Comparison of ENCODE assay signal across 15 cellular contexts in the genomic region with DNA sequence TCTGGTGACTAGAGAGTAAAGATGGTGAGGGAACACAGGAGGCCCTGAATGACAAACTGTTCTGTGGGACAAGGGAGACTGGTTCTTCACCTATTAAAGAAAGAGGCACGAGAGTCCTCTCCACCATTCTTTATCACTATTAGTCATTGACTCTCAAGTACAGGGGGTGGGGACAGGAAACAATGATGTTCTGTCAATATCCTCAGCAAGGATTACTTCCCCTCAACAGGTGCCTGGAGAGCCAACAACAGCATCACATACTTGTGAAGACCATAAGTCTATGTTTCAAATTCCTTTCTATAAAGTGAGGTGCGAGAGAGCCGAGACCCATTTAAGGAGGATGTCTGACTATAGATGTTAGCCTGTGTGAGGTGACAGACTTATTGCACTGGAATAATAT.
A peak's percentile ranks its signal among the peaks of the same experiment; 100 is the strongest.
DNase-seq lines count a peak whose midpoint lies in the region; ATAC-seq, FAIRE-seq and TF ChIP-seq lines count a peak whose summit lies in the region.
"Had no signal": no experiment of that assay in that cellular context is flagged by ENCODE, and none has a peak within 500 bp of the region (broad histone marks: within the 10 kb centered on the region; RNA-seq: fewer than 3 reads in every experiment).

No MANE protein-coding gene starts in this region.

- no peak overlapping the region for H3K4me3 ChIP-seq in GM12878
- no peak overlapping the region for H3K4me3 ChIP-seq in brain microvascular endothelial cell (ENCODE audit: low read depth, low read length)
- H3K4me3 ChIP-seq in transverse colon, result no peak overlapping the region
- H3K4me3 ChIP-seq: heart left ventricle, ovary, skin epidermis had no signal

- RAD21 ChIA-PET in GM12878 (lab: Charles Lee; ENCODE audit: unreplicated experiment), result interaction anchor here (1.0 to 8.4 kb wide), 3 partner anchors 17 to 26 kb away, joined by 3 to 109 read pairs (median 4); no protein-coding TSS in a partner anchor

- H3K4me2 ChIP-seq in GM12878 (ENCODE audit: control insufficient read depth, insufficient read depth), result no peak overlapping the region

- H3K79me2 ChIP-seq in GM12878 (ENCODE audit: control insufficient read depth, insufficient read depth, low read length), result peaks cover 27% of the 10 kb centered on the region

- H3K36me3 ChIP-seq in GM12878 (ENCODE audit: control insufficient read depth in 2 of 2, insufficient read depth in 2 of 2, low read length in 1 of 2) (peaks cover 0 to 2% of the 10 kb centered on the region in 2 experiments; a peak in 1 of 4 replicates), brain microvascular endothelial cell (replicated peaks) (no peaks in the 10 kb centered on the region), transverse colon (no peaks in the 10 kb centered on the region)
- H3K36me3 ChIP-seq: heart left ventricle, ovary had no signal

- ATAC-seq in GM21786 (IDR thresholded peaks at IDR 0.05; ENCODE audit: unreplicated experiment) (peak; percentile 35), GM12878 (peak; percentile 53)
- ATAC-seq: heart left ventricle had no signal

- H3K4me3 Mint-ChIP-seq in Calu3 (ENCODE audit: low read depth, unreplicated experiment), result no peak overlapping the region

- H3K4me1 ChIP-seq in GM12878 (ENCODE audit: control insufficient read depth, insufficient read depth, low read length) (peaks cover 34% of the 10 kb centered on the region), transverse colon (peaks cover 15 to 34% (median 22%) of the 10 kb centered on the region in 4 donors)
- H3K4me1 ChIP-seq: Caco-2 had no signal

- intact Hi-C loops in Calu3 (cut with micrococcal nuclease; ENCODE audit: unreplicated experiment), result no loop called here
- intact Hi-C loops in GM12878 (cut with micrococcal nuclease; ENCODE audit: unreplicated experiment), result no loop called here
- intact Hi-C loops in transverse colon (cut with DNase I; ENCODE audit: low total_unique reads), result no loop called here

- H3K36me3 Mint-ChIP-seq in Calu3 (ENCODE audit: insufficient read depth, unreplicated experiment), result peaks cover 10% of the 10 kb centered on the region

- H3K9me3 Mint-ChIP-seq in Calu3 (ENCODE audit: low read depth, unreplicated experiment), result no peaks in the 10 kb centered on the region

- CTCF ChIA-PET in Calu3 (lab: Charles Lee) (no interaction called here), GM12878 (lab: Yijun Ruan, JAX) (interaction anchor here (2.0 to 7.6 kb wide), 2 partner anchors 15 to 137 kb away, joined by 7 to 59 read pairs; no protein-coding TSS in a partner anchor)

- TF ChIP-seq RAD21 in GM12878 (IDR thresholded peaks at IDR 0.05; ENCODE audit: insufficient read depth, low read depth, low read length), result no peak

- no TSS peak for BruUV-seq in Calu3 (replicated peaks; lab: Mats Ljungman, UMichigan)
- BruUV-seq in GM12878 (replicated peaks; lab: Mats Ljungman, UMichigan), result no TSS peak

- TF ChIP-seq EP300 in GM12878 (IDR thresholded peaks at IDR 0.05; ENCODE audit: borderline replicate concordance in 1 of 2, control insufficient read depth in 1 of 2, low read depth in 2 of 2, low read length in 2 of 2) (no peak), transverse colon (IDR thresholded peaks at IDR 0.05; ENCODE audit: low read depth) (no peak)

- FAIRE-seq in GM12878 (lab: Jason Lieb, UNC), result peak; percentile 38

- H3K9ac ChIP-seq in GM12878 (ENCODE audit: control insufficient read depth, insufficient read depth, low read length), result no peak overlapping the region

- in situ Hi-C loops in GM13977 (cut with MboI; ENCODE audit: low pct_unique_long_range_greater_than_20kb, low sequenced_read_pairs, unreplicated experiment) (no loop called here), GM12878 (cut with MboI) (no loop called here), brain microvascular endothelial cell (cut with HindIII; ENCODE audit: low pct_ligation_motif_present, low sequenced_read_pairs) (no loop called here), transverse colon (cut with MboI; ENCODE audit: low pct_ligation_motif_present in 1 of 4, low pct_unique_long_range_greater_than_20kb in 1 of 4, low sequenced_read_pairs in 3 of 4) (no loop called here)

- SMC1A ChIA-PET in GM12878 (lab: Charles Lee; ENCODE audit: uncharacterized antibody, unreplicated experiment), result interaction anchor here (1.2 to 12.3 kb wide), 5 partner anchors 15 to 35 kb away, joined by 3 to 240 read pairs (median 4); no protein-coding TSS in a partner anchor

- H3K27me3 ChIP-seq in GM12878 (replicated peaks in 1 of 2; ENCODE audit: control insufficient read depth in 2 of 2, insufficient read depth in 2 of 2, low read length in 1 of 2), result no peaks in the 10 kb centered on the region
- no peaks in the 10 kb centered on the region for H3K27me3 ChIP-seq in brain microvascular endothelial cell (replicated peaks)
- H3K27me3 ChIP-seq in transverse colon, result no peaks in the 10 kb centered on the region
- H3K27me3 ChIP-seq: heart left ventricle, ovary had no signal

- WGBS in GM12878 (ENCODE audit: insufficient coverage, insufficient replicate concordance, low lambda C conversion rate, missing lambda C conversion rate), result 67% methylated on average over 3 of the region's 3 CpGs
- WGBS in transverse colon (ENCODE audit: low coverage in 1 of 2), 2 donors, result 83 to 87% methylated on average over 1 to 3 of the region's 3 CpGs

- peaks cover 41% of the 10 kb centered on the region for H3K4me1 Mint-ChIP-seq in Calu3 (ENCODE audit: low read depth, unreplicated experiment)

- TF ChIP-seq CTCF in Calu3 (IDR thresholded peaks at IDR 0.05; ENCODE audit: unreplicated experiment), result no peak
- TF ChIP-seq CTCF in GM13977 (IDR thresholded peaks at IDR 0.05; ENCODE audit: extremely low read depth, insufficient read depth, missing control alignments), result no peak
- no peak for TF ChIP-seq CTCF in GM12878 (IDR thresholded peaks at IDR 0.05 in 2 of 3, conservative IDR thresholded peaks at IDR 0.05 in 1 of 3; ENCODE audit: control insufficient read depth in 2 of 3, extremely low read depth in 1 of 3, insufficient read depth in 1 of 3, low read depth in 3 of 3, low read length in 3 of 3)
- no peak for TF ChIP-seq CTCF in brain microvascular endothelial cell (IDR thresholded peaks at IDR 0.05; ENCODE audit: low read depth, low read length, missing control alignments)
- no peak for TF ChIP-seq CTCF in transverse colon (IDR thresholded peaks at IDR 0.05)

- POLR2A ChIA-PET in GM12878 (lab: Charles Lee), result interaction anchor here (1.1 to 8.4 kb wide), 2 partner anchors 22 to 27 kb away, joined by 3 to 96 read pairs; no protein-coding TSS in a partner anchor

- H4K20me1 ChIP-seq in GM12878 (ENCODE audit: control insufficient read depth, insufficient read depth), result no peaks in the 10 kb centered on the region

- no peak overlapping the region for H2AFZ ChIP-seq in GM12878 (ENCODE audit: control insufficient read depth, low read depth, low read length)

- no peak overlapping the region for H3K27ac ChIP-seq in GM12878 (ENCODE audit: control insufficient read depth, insufficient read depth)
- no peak overlapping the region for H3K27ac ChIP-seq in brain microvascular endothelial cell
- H3K27ac ChIP-seq in transverse colon, result no peak overlapping the region
- H3K27ac ChIP-seq: heart left ventricle, HL-60, ovary, skin epidermis had no signal

- H3K27me3 Mint-ChIP-seq in Calu3 (ENCODE audit: unreplicated experiment), result no peaks in the 10 kb centered on the region

- H3K27ac Mint-ChIP-seq in Calu3 (ENCODE audit: unreplicated experiment), result peak overlapping the region; percentile 33

- DNase-seq in Calu3, result no peak
- DNase-seq in GM13977 (ENCODE audit: low spot score), result peak; percentile 43
- DNase-seq in GM12878 (ENCODE audit: low read depth, low spot score), result peak; percentile 39
- no peak for DNase-seq in brain microvascular endothelial cell
- DNase-seq in transverse colon, result no peak
- DNase-seq in AG20443 (ENCODE audit: low spot score), result no peak
- DNase-seq in NK-92 (lab: John Stamatoyannopoulos, UW; ENCODE audit: unreplicated experiment), result no peak
- DNase-seq: Caco-2, GOT3, heart left ventricle, kidney glomerular epithelial cell, ovary had no signal

- TF ChIP-seq POLR2A in GM12878 (IDR thresholded peaks at IDR 0.05; ENCODE audit: low read depth, low read length) (no peak), transverse colon (IDR thresholded peaks at IDR 0.05) (no peak)

- no peaks in the 10 kb centered on the region for H3K9me3 ChIP-seq in GM12878 (replicated peaks; ENCODE audit: control insufficient read depth, insufficient read depth, low read length)
- no peaks in the 10 kb centered on the region for H3K9me3 ChIP-seq in transverse colon
- H3K9me3 ChIP-seq: Caco-2, heart left ventricle, ovary had no signal

TF ChIP-seq in GM12878, 131 proteins besides CTCF, POLR2A, EP300 and RAD21 (continues in another document):
- TF ChIP-seq ETV6 (conservative IDR thresholded peaks at IDR 0.05 in 1 of 2, IDR thresholded peaks at IDR 0.05 in 1 of 2; ENCODE audit: borderline replicate concordance in 1 of 2, low read depth in 1 of 2) (peak in 1 of 2 experiments; percentile 69; a peak in 1 of 4 replicates), PBX3 (IDR thresholded peaks at IDR 0.05; ENCODE audit: insufficient replicate concordance, low read depth, low read length) (no peak), NFIC (IDR thresholded peaks at IDR 0.05; ENCODE audit: low read depth, low read length) (0 out of 2 replicates have a peak, but pooled peaks have one; percentile 25), RUNX3 (IDR thresholded peaks at IDR 0.05; ENCODE audit: low read length) (0 out of 2 replicates have a peak, but pooled peaks have one; percentile 17), ZNF217 (IDR thresholded peaks at IDR 0.05) (no peak), BHLHE40 (IDR thresholded peaks at IDR 0.05; ENCODE audit: borderline replicate concordance in 1 of 2, low read depth in 2 of 2, low read length in 1 of 2) (peak; percentile 73 to 77; a peak in 2 of 4 replicates), JUNB (IDR thresholded peaks at IDR 0.05) (peak; percentile 39)
- TF ChIP-seq, protein P1, sequence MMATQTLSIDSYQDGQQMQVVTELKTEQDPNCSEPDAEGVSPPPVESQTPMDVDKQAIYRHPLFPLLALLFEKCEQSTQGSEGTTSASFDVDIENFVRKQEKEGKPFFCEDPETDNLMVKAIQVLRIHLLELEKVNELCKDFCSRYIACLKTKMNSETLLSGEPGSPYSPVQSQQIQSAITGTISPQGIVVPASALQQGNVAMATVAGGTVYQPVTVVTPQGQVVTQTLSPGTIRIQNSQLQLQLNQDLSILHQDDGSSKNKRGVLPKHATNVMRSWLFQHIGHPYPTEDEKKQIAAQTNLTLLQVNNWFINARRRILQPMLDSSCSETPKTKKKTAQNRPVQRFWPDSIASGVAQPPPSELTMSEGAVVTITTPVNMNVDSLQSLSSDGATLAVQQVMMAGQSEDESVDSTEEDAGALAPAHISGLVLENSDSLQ (IDR thresholded peaks at IDR 0.05), result peak; percentile 63

Comparison
In these comparisons a context has a peak if more than half of its experiments do, and no peak if none do; other contexts are left out.
1. DNase-seq: peak in GM13977 (single experiment) and GM12878 (single experiment); none in Calu3 (single experiment), brain microvascular endothelial cell (single experiment), transverse colon (single experiment), AG20443 (single experiment) and NK-92 (single experiment).